39 cellular contexts compared by ENCODE assay signal in genomic region chr3:164341086-164341485, GRCh38.
"Had no signal": no experiment of that assay in that cellular context is flagged by ENCODE, and none has a peak within 500 bp of the region (broad histone marks: within the 10 kb centered on the region; RNA-seq: fewer than 3 reads in every experiment).

No MANE protein-coding gene starts in this region.

- H3K27me3 ChIP-seq: ascending aorta, cardiac muscle cell had no signal

- H3K4me1 Mint-ChIP-seq: activated B cell treated with CpG ODN at 0.5 μM for 24 hours; activated CD8-positive, alpha-beta memory T cell treated with anti-CD3 and anti-CD28 coated beads, Interleukin-2, amount 10 ng/mL, durations not matched to agents 7 days and 5 days; activated naive CD8-positive, alpha-beta T cell treated with anti-CD3 and anti-CD28 coated beads, Interleukin-2, amount 10 ng/mL, durations not matched to agents 7 days and 5 days; activated T-helper 17 cell treated with anti-CD3 and anti-CD28 coated beads, Interleukin-2, amount 50 U/mL, for 72 hours; central memory CD8-positive, alpha-beta T cell had no signal

- H3K27ac ChIP-seq: ascending aorta, cardiac muscle cell, PC-9, RWPE1, VCaP had no signal

- DNase-seq: activated B cell treated with CpG ODN at 0.5 μM for 24 hours; activated CD4-positive, alpha-beta memory T cell treated with anti-CD3 and anti-CD28 coated beads for 36 hours; activated CD4-positive, alpha-beta T cell treated with anti-CD3 and anti-CD28 coated beads for 4 hours; activated CD4-positive, alpha-beta T cell treated with anti-CD3 and anti-CD28 coated beads, Interleukin-2, amount 50 U/mL, for 1 hour; activated CD4-positive, CD25-positive, alpha-beta regulatory T cell treated with anti-CD3 and anti-CD28 coated beads, Interleukin-2, amount 50 U/mL, for 72 hours; activated CD8-positive, alpha-beta memory T cell treated with anti-CD3 and anti-CD28 coated beads for 24 hours; activated CD8-positive, alpha-beta memory T cell treated with anti-CD3 and anti-CD28 coated beads, Interleukin-2, amount 10 ng/mL, durations not matched to agents 7 days and 5 days; activated CD8-positive, alpha-beta memory T cell treated with anti-CD3 and anti-CD28 coated beads, Interleukin-2, amount 50 U/mL, for 48 hours; activated effector memory CD4-positive, alpha-beta T cell treated with anti-CD3 and anti-CD28 coated beads, Interleukin-2, amount 50 U/mL, for 16 hours; activated naive CD4-positive, alpha-beta T cell; activated naive CD4-positive, alpha-beta T cell treated with anti-CD3 and anti-CD28 coated beads, Interleukin-2, amount 50 U/mL, for 16 hours; activated naive CD8-positive, alpha-beta T cell treated with anti-CD3 and anti-CD28 coated beads, Interleukin-2, amount 10 ng/mL, durations not matched to agents 7 days and 5 days; activated T-cell treated with anti-CD3 and anti-CD28 coated beads, Interleukin-2, amount 50 U/mL, for 72 hours; amygdala; NCI-H1092 treated with DMSO at 0.1 percent for 48 hours; NCI-H1417; NCI-H146; NCI-H187; NCI-H2029 treated with DMSO at 0.1 percent for 48 hours; NCI-H2107; NCI-H2171; NCI-H510A; NCI-H526; NCI-H748 treated with DMSO at 0.1 percent for 48 hours; NK-92 treated with Interleukin-12 subunit alpha and Interleukin-12 subunit beta, amount 100 ng/mL, for 24 hours; PC-9; SIG-M5; SW 1271; T-helper 1 cell; T-helper 2 cell; T-helper 9 cell had no signal

- H2AFZ ChIP-seq: PC-9 had no signal

- H3K4me1 ChIP-seq: ascending aorta had no signal

- H3K4me3 ChIP-seq: ascending aorta, cardiac muscle cell, PC-9 had no signal

- ATAC-seq: activated CD8-positive, alpha-beta memory T cell treated with anti-CD3 and anti-CD28 coated beads, Interleukin-2, amount 10 ng/mL, durations not matched to agents 7 days and 5 days; activated T-cell treated with anti-CD3 and anti-CD28 coated beads, Interleukin-2, amount 50 U/mL, for 72 hours; activated T-helper 17 cell treated with anti-CD3 and anti-CD28 coated beads, Interleukin-2, amount 50 U/mL, for 72 hours; Right ventricle myocardium inferior; SK-N-SH treated with all-trans-retinoic acid at 6 μM for 48 hours had no signal

- H3K27me3 Mint-ChIP-seq: activated B cell treated with CpG ODN at 0.5 μM for 24 hours; activated CD4-positive, alpha-beta memory T cell treated with anti-CD3 and anti-CD28 coated beads for 36 hours; activated CD8-positive, alpha-beta memory T cell treated with anti-CD3 and anti-CD28 coated beads, Interleukin-2, amount 10 ng/mL, durations not matched to agents 7 days and 5 days; activated naive CD8-positive, alpha-beta T cell treated with anti-CD3 and anti-CD28 coated beads, Interleukin-2, amount 10 ng/mL, durations not matched to agents 7 days and 5 days; activated T-helper 17 cell treated with anti-CD3 and anti-CD28 coated beads, Interleukin-2, amount 50 U/mL, for 72 hours; central memory CD8-positive, alpha-beta T cell had no signal

- H3K9me3 ChIP-seq: ascending aorta had no signal

- H3K4me3 Mint-ChIP-seq: activated B cell treated with CpG ODN at 0.5 μM for 24 hours; activated CD4-positive, alpha-beta memory T cell treated with anti-CD3 and anti-CD28 coated beads for 36 hours; activated CD8-positive, alpha-beta memory T cell treated with anti-CD3 and anti-CD28 coated beads, Interleukin-2, amount 10 ng/mL, durations not matched to agents 7 days and 5 days; activated naive CD8-positive, alpha-beta T cell treated with anti-CD3 and anti-CD28 coated beads, Interleukin-2, amount 10 ng/mL, durations not matched to agents 7 days and 5 days; activated T-cell treated with anti-CD3 and anti-CD28 coated beads, Interleukin-2, amount 50 U/mL, for 72 hours; activated T-helper 17 cell treated with anti-CD3 and anti-CD28 coated beads, Interleukin-2, amount 50 U/mL, for 72 hours; central memory CD8-positive, alpha-beta T cell had no signal

- H3K4me2 ChIP-seq: PC-9 had no signal

- H3K36me3 ChIP-seq: ascending aorta, cardiac muscle cell had no signal

- H3K27ac Mint-ChIP-seq: activated B cell treated with CpG ODN at 0.5 μM for 24 hours; activated CD4-positive, alpha-beta memory T cell treated with anti-CD3 and anti-CD28 coated beads for 36 hours; activated CD8-positive, alpha-beta memory T cell treated with anti-CD3 and anti-CD28 coated beads, Interleukin-2, amount 10 ng/mL, durations not matched to agents 7 days and 5 days; activated naive CD8-positive, alpha-beta T cell treated with anti-CD3 and anti-CD28 coated beads, Interleukin-2, amount 10 ng/mL, durations not matched to agents 7 days and 5 days; activated T-cell treated with anti-CD3 and anti-CD28 coated beads, Interleukin-2, amount 50 U/mL, for 72 hours; activated T-helper 17 cell treated with anti-CD3 and anti-CD28 coated beads, Interleukin-2, amount 50 U/mL, for 72 hours had no signal

- H3K36me3 Mint-ChIP-seq: activated CD4-positive, alpha-beta memory T cell treated with anti-CD3 and anti-CD28 coated beads for 36 hours; activated CD8-positive, alpha-beta memory T cell treated with anti-CD3 and anti-CD28 coated beads, Interleukin-2, amount 10 ng/mL, durations not matched to agents 7 days and 5 days; activated naive CD8-positive, alpha-beta T cell treated with anti-CD3 and anti-CD28 coated beads, Interleukin-2, amount 10 ng/mL, durations not matched to agents 7 days and 5 days had no signal
